Comparison of ENCODE assay signal across 9 cellular contexts in genomic region chr22:44668886-44669724, GRCh38. TPM values are rescaled to one million over a fixed set of nuclear protein-coding genes. Genes with fewer than 3 reads are reported as not detected.
A peak's percentile ranks its signal among the peaks of the same experiment; 100 is the strongest.
DNase-seq lines count a peak whose midpoint lies in the region; ATAC-seq, FAIRE-seq and TF ChIP-seq lines count a peak whose summit lies in the region.
"Had no signal": no experiment of that assay in that cellular context is flagged by ENCODE, and none has a peak within 500 bp of the region (broad histone marks: within the 10 kb centered on the region; RNA-seq: fewer than 3 reads in every experiment).

No MANE protein-coding gene starts in this region.

- DNase-seq in T-cell (no peak), fibroblast of pulmonary artery (ENCODE audit: low read depth) (no peak), osteoblast (ENCODE audit: insufficient read length, low spot score, missing footprints) (peak; percentile 59), kidney tubule cell (ENCODE audit: low spot score) (no peak), H54 (ENCODE audit: insufficient read length, low spot score) (no peak), activated gamma-delta T cell (lab: John Stamatoyannopoulos, UW) (no peak)

- peaks cover 49 to 72% (median 65%) of the 10 kb centered on the region in 3 donors for H3K4me1 Mint-ChIP-seq in T-cell

- H3K9ac ChIP-seq in BLaER1, result peak overlapping the region; percentile 69

- no peaks in the 10 kb centered on the region for H3K9me3 ChIP-seq in BLaER1
- no peaks in the 10 kb centered on the region for H3K9me3 ChIP-seq in osteoblast (ENCODE audit: low read depth, low read length)

- peak overlapping the region; percentile 48 to 52 for H3K27ac Mint-ChIP-seq in T-cell

- no peak for TF ChIP-seq POLR2A in H54 (IDR thresholded peaks at IDR 0.05; ENCODE audit: low read depth, low read length)

- CTCF ChIA-PET in T-cell (lab: Charles Lee), result interaction anchor here in 1 of 2 donors (0.6 kb wide), 1 partner anchor 47 kb away, joined by 6 read pairs; no protein-coding TSS in a partner anchor

- peak overlapping the region; percentile 35 for H3K27ac ChIP-seq in BLaER1
- H3K27ac ChIP-seq in osteoblast (ENCODE audit: low read depth, low read length), result no peak overlapping the region

- H3K79me2 ChIP-seq in osteoblast (ENCODE audit: insufficient read depth, low read length), result no peaks in the 10 kb centered on the region

- H3K4me2 ChIP-seq in BLaER1, result peak overlapping the region; percentile 96
- peak overlapping the region; percentile 32 for H3K4me2 ChIP-seq in osteoblast (ENCODE audit: insufficient read depth, low read length)

- no peaks in the 10 kb centered on the region for H3K36me3 ChIP-seq in BLaER1
- no peaks in the 10 kb centered on the region for H3K36me3 ChIP-seq in osteoblast (ENCODE audit: insufficient read depth, low read length)

- H3K4me1 ChIP-seq in BLaER1 (peaks cover 62% of the 10 kb centered on the region), osteoblast (ENCODE audit: insufficient read depth, low read length) (no peaks in the 10 kb centered on the region)

- POLR2A ChIA-PET in T-cell (lab: Charles Lee), result no interaction called here

- peak overlapping the region; percentile 72 for H3K4me3 ChIP-seq in BLaER1
- peak overlapping the region; percentile 55 for H3K4me3 ChIP-seq in fibroblast of pulmonary artery (replicated peaks; ENCODE audit: low read depth, low read length)
- peak overlapping the region; percentile 35 for H3K4me3 ChIP-seq in osteoblast (ENCODE audit: insufficient read depth, low read length)

- no peaks in the 10 kb centered on the region for H3K27me3 Mint-ChIP-seq in T-cell

- ATAC-seq in T-cell (replicated peaks in 1 of 4) (peak in 1 of 4 experiments; percentile 2), GM18909 (IDR thresholded peaks at IDR 0.05; ENCODE audit: poor library complexity, unreplicated experiment) (no peak)

- no peaks in the 10 kb centered on the region for H3K36me3 Mint-ChIP-seq in T-cell

- H2AFZ ChIP-seq in osteoblast (ENCODE audit: low read length), result no peak overlapping the region

- H3K4me3 Mint-ChIP-seq in T-cell, result peak overlapping the region; percentile 66 to 79 (median 74)

- TF ChIP-seq CTCF in fibroblast of pulmonary artery (IDR thresholded peaks at IDR 0.05; ENCODE audit: low read length, missing control alignments) (no peak), osteoblast (IDR thresholded peaks at IDR 0.05; ENCODE audit: extremely low read depth, low read depth, low read length) (no peak)

- H3K9me3 Mint-ChIP-seq in T-cell, result no peaks in the 10 kb centered on the region

- H4K20me1 ChIP-seq in BLaER1 (no peaks in the 10 kb centered on the region), osteoblast (ENCODE audit: insufficient read depth, low read length) (no peaks in the 10 kb centered on the region)

- H3K27me3 ChIP-seq in BLaER1 (peaks cover 15% of the 10 kb centered on the region), osteoblast (ENCODE audit: insufficient read depth, low read length) (peaks cover 49% of the 10 kb centered on the region)

- no peak for FAIRE-seq in H54 (lab: Jason Lieb, UNC)
- FAIRE-seq: TTC549 had no signal

RNA-seq across cellular contexts. Expression of gene PRR5, which starts 32.9 kb away (rescaled TPM):
- 10 to 100 TPM; 37.0 to 64.0 (median 58.7) TPM for total RNA-seq in T-cell
- 13.0 and 14.8 TPM in 2 replicates for total RNA-seq in osteoblast
